ENCODE assay signal across 16 cellular contexts in genomic region chr1:43225168-43225567, GRCh38. TPM values are rescaled to one million over a fixed set of nuclear protein-coding genes. Genes with fewer than 3 reads are reported as not detected.
DNase-seq lines count a peak whose midpoint lies in the region; ATAC-seq, FAIRE-seq and TF ChIP-seq lines count a peak whose summit lies in the region.
"Had no signal": no experiment of that assay in that cellular context is flagged by ENCODE, and none has a peak within 500 bp of the region (broad histone marks: within the 10 kb centered on the region; RNA-seq: fewer than 3 reads in every experiment).

No MANE protein-coding gene starts in this region.

- peaks cover 0 to 17% (median 0%) of the 10 kb centered on the region in 5 donors for H3K27me3 Mint-ChIP-seq in naive thymus-derived CD4-positive, alpha-beta T cell

- H3K27me3 ChIP-seq in adipocyte (replicated peaks; ENCODE audit: control insufficient read depth, insufficient read depth, low read length), result peaks cover 3% of the 10 kb centered on the region
- no peaks in the 10 kb centered on the region for H3K27me3 ChIP-seq in keratinocyte (ENCODE audit: control insufficient read depth, extremely low read depth, insufficient read depth, low read length)
- H3K27me3 ChIP-seq in naive thymus-derived CD4-positive, alpha-beta T cell (ENCODE audit: control insufficient read depth in 2 of 2, insufficient read depth in 2 of 2, low read length in 2 of 2), result no peaks in the 10 kb centered on the region

- no peak overlapping the region for H3K9ac ChIP-seq in adipocyte (ENCODE audit: low read length)
- H3K9ac ChIP-seq in keratinocyte (ENCODE audit: control insufficient read depth, extremely low read depth, insufficient read depth, low read length), result no peak overlapping the region

- dilution Hi-C loops in keratinocyte (cut with MboI; ENCODE audit: extremely low pct_ligation_motif_present, low sequenced_read_pairs), result no loop called here

- H3K4me1 Mint-ChIP-seq in naive thymus-derived CD4-positive, alpha-beta T cell, result peaks cover 0 to 10% (median 6%) of the 10 kb centered on the region in 7 donors

- H3K4me3 ChIP-seq in GM12864 (ENCODE audit: low read depth, low read length) (no peak overlapping the region), adipocyte (ENCODE audit: low read length) (no peak overlapping the region), keratinocyte (ENCODE audit: control insufficient read depth in 2 of 3, extremely low read depth in 1 of 3, insufficient read depth in 2 of 3, low read depth in 1 of 3, low read length in 3 of 3) (no peak overlapping the region)
- no peak overlapping the region for H3K4me3 ChIP-seq in naive thymus-derived CD4-positive, alpha-beta T cell (ENCODE audit: low read length)

- CTCF ChIA-PET in naive thymus-derived CD4-positive, alpha-beta T cell (lab: Charles Lee), result interaction anchor here (0.5 to 3.1 kb wide), 4 partner anchors 143 to 397 kb away, joined by 3 to 16 read pairs (median 4); partner anchors contain the start of gene ELOVL1

- FAIRE-seq in keratinocyte (lab: Jason Lieb, UNC), result peak; percentile 79
- FAIRE-seq: RCC 7860, small intestine had no signal

- POLR2A ChIA-PET in naive thymus-derived CD4-positive, alpha-beta T cell (lab: Charles Lee), result no interaction called here

- DNase-seq in GM12864 (ENCODE audit: low read depth) (no peak), LHCN-M2 (ENCODE audit: low read depth) (peak; percentile 45), adipocyte (ENCODE audit: low read depth) (peak; percentile 15), keratinocyte (ENCODE audit: low read depth, low spot score) (no peak), T-helper 1 cell (no peak), NCI-H146 treated with DMSO at 0.1 percent for 48 hours (lab: John Stamatoyannopoulos, UW; ENCODE audit: unreplicated experiment) (no peak)
- no peak for DNase-seq in naive thymus-derived CD4-positive, alpha-beta T cell
- DNase-seq: activated naive CD8-positive, alpha-beta T cell treated with anti-CD3 and anti-CD28 coated beads, Interleukin-2, amount 10 ng/mL, durations not matched to agents 7 days and 5 days; mesendoderm; NCI-H446 treated with DMSO at 0.1 percent for 48 hours; small intestine; T-helper 2 cell had no signal

- H3K9me3 ChIP-seq in adipocyte (ENCODE audit: control insufficient read depth, low read length) (no peaks in the 10 kb centered on the region), keratinocyte (ENCODE audit: control insufficient read depth, low read depth, low read length) (no peaks in the 10 kb centered on the region)
- no peaks in the 10 kb centered on the region for H3K9me3 ChIP-seq in naive thymus-derived CD4-positive, alpha-beta T cell (ENCODE audit: control insufficient read depth in 2 of 3, low read length in 3 of 3)

- H3K4me1 ChIP-seq in adipocyte (ENCODE audit: control insufficient read depth, insufficient read depth, low read length), result peaks cover 8% of the 10 kb centered on the region
- no peaks in the 10 kb centered on the region for H3K4me1 ChIP-seq in keratinocyte (ENCODE audit: control insufficient read depth, extremely low read depth, insufficient read depth, low read length)
- H3K4me1 ChIP-seq in naive thymus-derived CD4-positive, alpha-beta T cell (ENCODE audit: control insufficient read depth in 2 of 2, insufficient read depth in 2 of 2, low read length in 2 of 2), result no peaks in the 10 kb centered on the region

- H3K4me2 ChIP-seq in keratinocyte (ENCODE audit: control insufficient read depth, extremely low read depth, insufficient read depth, low read depth, low read length), result no peak overlapping the region

- no peaks in the 10 kb centered on the region for H3K79me2 ChIP-seq in keratinocyte (ENCODE audit: control insufficient read depth, insufficient read depth, low read length)

- peak overlapping the region in 1 of 9 donors; percentile 71 for H3K27ac Mint-ChIP-seq in naive thymus-derived CD4-positive, alpha-beta T cell
- H3K27ac Mint-ChIP-seq: activated naive CD8-positive, alpha-beta T cell treated with anti-CD3 and anti-CD28 coated beads, Interleukin-2, amount 10 ng/mL, durations not matched to agents 7 days and 5 days; CD14-positive monocyte had no signal

- no peak overlapping the region for H3K4me3 Mint-ChIP-seq in naive thymus-derived CD4-positive, alpha-beta T cell
- H3K4me3 Mint-ChIP-seq: activated naive CD8-positive, alpha-beta T cell treated with anti-CD3 and anti-CD28 coated beads, Interleukin-2, amount 10 ng/mL, durations not matched to agents 7 days and 5 days; CD14-positive monocyte had no signal

- H3K9me3 Mint-ChIP-seq in naive thymus-derived CD4-positive, alpha-beta T cell, result peaks cover 0 to 1% (median 0%) of the 10 kb centered on the region in 11 donors
- H3K9me3 Mint-ChIP-seq: activated naive CD8-positive, alpha-beta T cell treated with anti-CD3 and anti-CD28 coated beads, Interleukin-2, amount 10 ng/mL, durations not matched to agents 7 days and 5 days; CD14-positive monocyte had no signal

- H3K36me3 ChIP-seq in adipocyte (ENCODE audit: control insufficient read depth, insufficient read depth, low read length, severe bottlenecking) (no peaks in the 10 kb centered on the region), keratinocyte (ENCODE audit: control insufficient read depth in 2 of 2, extremely low read depth in 1 of 2, insufficient read depth in 2 of 2, low read length in 2 of 2) (no peaks in the 10 kb centered on the region)
- no peaks in the 10 kb centered on the region for H3K36me3 ChIP-seq in naive thymus-derived CD4-positive, alpha-beta T cell (ENCODE audit: control insufficient read depth in 2 of 3, insufficient read depth in 3 of 3, low read length in 3 of 3)

- no peaks in the 10 kb centered on the region for H4K20me1 ChIP-seq in keratinocyte (ENCODE audit: control insufficient read depth, extremely low read depth, insufficient read depth, low read length)

- no peaks in the 10 kb centered on the region for H3K36me3 Mint-ChIP-seq in naive thymus-derived CD4-positive, alpha-beta T cell
- H3K36me3 Mint-ChIP-seq: activated naive CD8-positive, alpha-beta T cell treated with anti-CD3 and anti-CD28 coated beads, Interleukin-2, amount 10 ng/mL, durations not matched to agents 7 days and 5 days; CD14-positive monocyte had no signal

- H3K9me1 ChIP-seq in keratinocyte (ENCODE audit: control insufficient read depth, extremely low read depth, insufficient read depth, low read length), result no peaks in the 10 kb centered on the region

- no peak overlapping the region for H3K27ac ChIP-seq in keratinocyte (ENCODE audit: control insufficient read depth, insufficient read depth, low read length)
- no peak overlapping the region for H3K27ac ChIP-seq in naive thymus-derived CD4-positive, alpha-beta T cell (ENCODE audit: low read depth, low read length)

- intact Hi-C loops in naive thymus-derived CD4-positive, alpha-beta T cell (cut with micrococcal nuclease), result loop anchor here (5.0 to 10.0 kb wide), 3 partner anchors 307 to 710 kb away; partner anchors contain the start of genes ARTN (in 1 of the 2) and PTPRF (in 1 of the 2)

- no peak for ATAC-seq in GM18867 (IDR thresholded peaks at IDR 0.05; ENCODE audit: unreplicated experiment)
- no peak for ATAC-seq in naive thymus-derived CD4-positive, alpha-beta T cell

- TF ChIP-seq CTCF in GM12864 (IDR thresholded peaks at IDR 0.05; ENCODE audit: low read depth, low read length, missing control alignments), result peak; percentile 18
- no peak for TF ChIP-seq CTCF in keratinocyte (optimal IDR thresholded peaks at IDR 0.05 in 1 of 3, IDR thresholded peaks at IDR 0.05 in 1 of 3, conservative IDR thresholded peaks at IDR 0.05 in 1 of 3; ENCODE audit: extremely low read depth in 1 of 3, insufficient read depth in 2 of 3, low read length in 3 of 3)

- H2AFZ ChIP-seq in keratinocyte (ENCODE audit: control insufficient read depth, low read length), result no peak overlapping the region

RNA-seq across cellular contexts. Expression of gene TMEM125, which starts 44.6 kb away (rescaled TPM):
- total RNA-seq in LHCN-M2 (2014; rRNA removed), result not detected in 2 replicates
- polyA plus RNA-seq in LHCN-M2 (2012), result not detected
- 0.92 to 2.4 TPM (median 1.0 TPM) in 3 replicates for polyA plus RNA-seq in keratinocyte
- polyA plus RNA-seq in keratinocyte (2011; ENCODE audit: low read depth), result 3.2 TPM
- polyA plus RNA-seq in keratinocyte (2011; cell fraction: cytosol; rRNA removed), result 1.1 and 1.5 TPM in 2 replicates
- polyA plus RNA-seq in keratinocyte (2011; cell fraction: nucleus; rRNA removed), result 1.9 and 2.8 TPM in 2 replicates
- polyA plus RNA-seq in keratinocyte (2012; ENCODE audit: low replicate concordance), result 1.4 and 8.0 TPM in 2 replicates
- polyA minus RNA-seq in keratinocyte, result 0.69 to 1.6 TPM (median 1.1 TPM) in 3 replicates
- polyA minus RNA-seq in keratinocyte (2011; cell fraction: cytosol; rRNA and poly(A)+ RNA removed), result 2.5 TPM
- polyA minus RNA-seq in keratinocyte (2011; cell fraction: nucleus; rRNA and poly(A)+ RNA removed), result 0.74 and 0.78 TPM in 2 replicates
- total RNA-seq in naive thymus-derived CD4-positive, alpha-beta T cell, result under 1 TPM in 1 of 5 experiments, not detected in 4; 0.21 TPM
- under 1 TPM in 1 of 2 donors, not detected in 1; 0.50 TPM for polyA plus RNA-seq in naive thymus-derived CD4-positive, alpha-beta T cell
- total RNA-seq: activated naive CD8-positive, alpha-beta T cell treated with anti-CD3 and anti-CD28 coated beads, Interleukin-2, amount 10 ng/mL, durations not matched to agents 7 days and 5 days; fibroblast of lung had no signal
- polyA plus RNA-seq: CD14-positive monocyte had no signal

RNA-seq across cellular contexts. Expression of gene CFAP57, which starts 53.0 kb away (rescaled TPM):
- not detected in 2 replicates for total RNA-seq in LHCN-M2 (2014; rRNA removed)
- polyA plus RNA-seq in LHCN-M2 (2012), result 0.28 TPM
- 0.24 to 0.39 TPM (median 0.32 TPM) in 3 replicates for polyA plus RNA-seq in keratinocyte
- polyA plus RNA-seq in keratinocyte (2011; ENCODE audit: low read depth), result 0.37 TPM
- polyA plus RNA-seq in keratinocyte (2011; cell fraction: cytosol; rRNA removed), result 0.16 and 0.22 TPM in 2 replicates
- 0.43 and 0.45 TPM in 2 replicates for polyA plus RNA-seq in keratinocyte (2011; cell fraction: nucleus; rRNA removed)
- 0.13 and 0.22 TPM in 2 replicates for polyA plus RNA-seq in keratinocyte (2012; ENCODE audit: low replicate concordance)
- 0.10 to 0.22 TPM in 2 of 3 replicates, not detected in the other for polyA minus RNA-seq in keratinocyte
- polyA minus RNA-seq in keratinocyte (2011; cell fraction: cytosol; rRNA and poly(A)+ RNA removed), result not detected
- polyA minus RNA-seq in keratinocyte (2011; cell fraction: nucleus; rRNA and poly(A)+ RNA removed), result 0.53 and 0.78 TPM in 2 replicates
- total RNA-seq in naive thymus-derived CD4-positive, alpha-beta T cell, result under 1 TPM in 1 of 5 experiments, not detected in 4; 0.07 TPM
- not detected for polyA plus RNA-seq in naive thymus-derived CD4-positive, alpha-beta T cell
- total RNA-seq: activated naive CD8-positive, alpha-beta T cell treated with anti-CD3 and anti-CD28 coated beads, Interleukin-2, amount 10 ng/mL, durations not matched to agents 7 days and 5 days had no signal

RNA-seq across cellular contexts. Expression of gene EBNA1BP2, which starts 53.1 kb away (rescaled TPM):
- 111 and 122 TPM in 2 replicates for total RNA-seq in LHCN-M2 (2014; rRNA removed)
- 108 TPM for polyA plus RNA-seq in LHCN-M2 (2012)
- 53.2 to 140 TPM (median 122 TPM) in 3 replicates for polyA plus RNA-seq in keratinocyte
- 143 TPM for polyA plus RNA-seq in keratinocyte (2011; ENCODE audit: low read depth)
- 79.5 and 96.5 TPM in 2 replicates for polyA plus RNA-seq in keratinocyte (2011; cell fraction: cytosol; rRNA removed)
- 78.2 and 80.3 TPM in 2 replicates for polyA plus RNA-seq in keratinocyte (2011; cell fraction: nucleus; rRNA removed)
- 81.7 and 163 TPM in 2 replicates for polyA plus RNA-seq in keratinocyte (2012; ENCODE audit: low replicate concordance)
- polyA minus RNA-seq in keratinocyte, result 25.0 to 43.8 TPM (median 43.6 TPM) in 3 replicates
- polyA minus RNA-seq in keratinocyte (2011; cell fraction: cytosol; rRNA and poly(A)+ RNA removed), result 46.4 TPM
- 19.8 and 28.1 TPM in 2 replicates for polyA minus RNA-seq in keratinocyte (2011; cell fraction: nucleus; rRNA and poly(A)+ RNA removed)
- 10 to 100 TPM; 17.8 to 46.1 (median 22.7) TPM for total RNA-seq in naive thymus-derived CD4-positive, alpha-beta T cell
- polyA plus RNA-seq in naive thymus-derived CD4-positive, alpha-beta T cell, result 10 to 100 TPM; 51.9 to 56.5 TPM

Comparison
In these comparisons a context has a peak if more than half of its experiments do, and no peak if none do; other contexts are left out.
1. DNase-seq: peak in LHCN-M2 (single experiment) and adipocyte (single experiment); none in GM12864 (single experiment), keratinocyte (single experiment), T-helper 1 cell (0 of 5), naive thymus-derived CD4-positive, alpha-beta T cell (0 of 9) and NCI-H146 treated with DMSO at 0.1 percent for 48 hours (single experiment).